ENCODE assay signal across 8 cellular contexts in genomic region chr6:158653577-158654354, GRCh38. TPM values are rescaled to one million over a fixed set of nuclear protein-coding genes. Genes with fewer than 3 reads are reported as not detected.
DNase-seq lines count a peak whose midpoint lies in the region; ATAC-seq and TF ChIP-seq lines count a peak whose summit lies in the region.

No MANE protein-coding gene starts in this region.

- TF ChIP-seq CTCF in heart left ventricle (IDR thresholded peaks at IDR 0.05): no peak

- DNase-seq in activated CD8-positive, alpha-beta memory T cell treated with anti-CD3 and anti-CD28 coated beads, Interleukin-2, amount 50 U/mL, for 48 hours: peak; percentile 88
- DNase-seq in heart left ventricle: peak in 1 of 5 donors; percentile 50
- peak; percentile 94 for DNase-seq in stimulated activated CD4-positive, alpha-beta T cell treated with anti-CD3 and anti-CD28 coated beads, Interleukin-1b, Interleukin-23, amount 100 ng/mL, for 48 hours
- no peak for DNase-seq in cortex of kidney (lab: John Stamatoyannopoulos, UW)
- no peak for DNase-seq in NCI-H748 treated with DMSO at 0.1 percent for 48 hours (lab: John Stamatoyannopoulos, UW)
- no peak for DNase-seq in NCI-H774 (lab: John Stamatoyannopoulos, UW)

- WGBS in heart left ventricle, 4 donors: 47 to 70% (median 62%) methylated on average over 15 of the region's 15 CpGs

- ATAC-seq in GM19351 (IDR thresholded peaks at IDR 0.05; ENCODE audit: unreplicated experiment) (peak; percentile 38), HG03565 (IDR thresholded peaks at IDR 0.05; ENCODE audit: unreplicated experiment) (peak; percentile 55), heart left ventricle (peak; percentile 26 to 37 (median 28))

- H3K36me3 ChIP-seq in heart left ventricle: no peaks in the 10 kb centered on the region

- H3K9me3 ChIP-seq in heart left ventricle: no peaks in the 10 kb centered on the region

- H3K4me1 ChIP-seq in heart left ventricle: peaks cover 5 to 53% (median 24%) of the 10 kb centered on the region in 12 donors

- no peak for TF ChIP-seq POLR2A in heart left ventricle (IDR thresholded peaks at IDR 0.05)

- intact Hi-C loops in heart left ventricle (cut with DNase I): no loop called here

- peak overlapping the region; percentile 54 to 93 (median 79) for H3K27ac ChIP-seq in heart left ventricle

- H3K27me3 ChIP-seq in heart left ventricle: no peaks in the 10 kb centered on the region

- H3K4me3 ChIP-seq in heart left ventricle: no peak overlapping the region

RNA-seq across cellular contexts. Expression of gene SYTL3, which starts 3.9 kb away (rescaled TPM):
- total RNA-seq in heart left ventricle: 10 to 100 TPM in 3 of 9 donors, 1 to 10 TPM in 6; 4.1 to 14.6 (median 8.2) TPM
- polyA plus RNA-seq in heart left ventricle: 10 to 100 TPM in 1 of 2 donors, 1 to 10 TPM in 1; 4.0 to 14.0 TPM

RNA-seq across cellular contexts. Expression of gene DYNLT1, which starts 9.2 kb away (rescaled TPM):
- total RNA-seq in heart left ventricle: 100 to 1,000 TPM in 7 of 9 donors, 10 to 100 TPM in 2; 68.4 to 177 (median 121) TPM
- polyA plus RNA-seq in heart left ventricle: 100 to 1,000 TPM; 159 to 177 TPM

Comparison
In these comparisons a context has a peak if more than half of its experiments do, and no peak if none do; other contexts are left out.
1. DNase-seq: peak in activated CD8-positive, alpha-beta memory T cell treated with anti-CD3 and anti-CD28 coated beads, Interleukin-2, amount 50 U/mL, for 48 hours (single experiment) and stimulated activated CD4-positive, alpha-beta T cell treated with anti-CD3 and anti-CD28 coated beads, Interleukin-1b, Interleukin-23, amount 100 ng/mL, for 48 hours (single experiment); none in cortex of kidney (single experiment), NCI-H748 treated with DMSO at 0.1 percent for 48 hours (single experiment) and NCI-H774 (single experiment).
2. Peak in every context shown above with its lines, with median percentiles within 50 percentile points of each other: ATAC-seq.